ENCODE assay signal across 13 cellular contexts in the genomic region with DNA sequence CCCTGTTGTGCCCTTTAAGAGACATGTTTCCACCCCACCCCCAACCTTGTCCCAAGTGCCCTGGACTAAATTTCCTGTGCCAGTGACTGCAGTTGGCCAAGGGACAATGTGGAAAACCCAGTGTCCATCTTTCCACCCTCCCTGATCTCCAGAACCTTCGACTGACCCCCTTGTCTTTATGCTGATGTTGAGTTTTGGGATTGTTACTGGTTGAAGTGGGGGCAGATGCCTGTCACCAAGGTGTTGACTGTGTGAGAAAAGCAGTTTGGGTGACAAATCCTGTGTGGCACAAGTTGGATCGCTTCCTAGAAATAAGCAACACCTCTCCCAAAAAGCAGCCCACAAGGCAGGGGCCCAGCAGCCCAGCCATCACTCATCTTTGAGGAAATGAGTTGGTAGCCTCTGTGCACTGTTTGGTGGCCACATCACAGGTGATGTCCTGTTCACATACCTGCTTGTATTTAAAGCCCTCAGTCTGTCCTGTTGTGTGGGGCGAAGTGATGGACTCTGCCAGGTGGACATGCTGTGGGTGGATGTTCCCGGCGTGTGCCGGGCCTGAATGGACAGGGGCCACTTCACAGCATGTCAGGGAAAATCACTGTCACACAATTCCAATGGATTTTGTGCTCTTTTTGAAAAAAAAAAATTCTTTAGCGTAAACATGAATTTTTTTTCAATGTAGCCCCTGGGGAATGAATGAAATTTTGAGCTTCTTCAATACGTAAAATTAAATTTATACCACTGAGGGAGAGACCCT. TPM values are rescaled to one million over a fixed set of nuclear protein-coding genes. Genes with fewer than 3 reads are reported as not detected.
DNase-seq lines count a peak whose midpoint lies in the region; ATAC-seq and TF ChIP-seq lines count a peak whose summit lies in the region.
"Had no signal": no experiment of that assay in that cellular context is flagged by ENCODE, and none has a peak within 500 bp of the region (broad histone marks: within the 10 kb centered on the region; RNA-seq: fewer than 3 reads in every experiment).

No MANE protein-coding gene starts in this region.

- no peak for ATAC-seq in activated CD8-positive, alpha-beta memory T cell treated with anti-CD3 and anti-CD28 coated beads, Interleukin-2, amount 10 ng/mL, durations not matched to agents 7 days and 5 days
- ATAC-seq in GM23338 (no peak), GM21717 (IDR thresholded peaks at IDR 0.05; ENCODE audit: unreplicated experiment) (no peak)
- ATAC-seq in activated naive CD8-positive, alpha-beta T cell treated with anti-CD3 and anti-CD28 coated beads, Interleukin-2, amount 10 ng/mL, durations not matched to agents 7 days and 5 days (ENCODE audit: low read depth) = no peak

- H3K27ac Mint-ChIP-seq in activated CD8-positive, alpha-beta memory T cell treated with anti-CD3 and anti-CD28 coated beads, Interleukin-2, amount 10 ng/mL, durations not matched to agents 7 days and 5 days = peak overlapping the region; percentile 71
- no peak overlapping the region for H3K27ac Mint-ChIP-seq in GM23338
- peak overlapping the region; percentile 17 for H3K27ac Mint-ChIP-seq in activated naive CD8-positive, alpha-beta T cell treated with anti-CD3 and anti-CD28 coated beads, Interleukin-2, amount 10 ng/mL, durations not matched to agents 7 days and 5 days

- H3K4me3 ChIP-seq in GM23338 (no peak overlapping the region), osteoblast (ENCODE audit: insufficient read depth, low read length) (no peak overlapping the region)
- H3K4me3 ChIP-seq: SJSA1, suprapubic skin had no signal

- peak overlapping the region; percentile 89; the same call in 1 of the 2 replicates for H3K27ac ChIP-seq in GM23338 (ENCODE audit: low read depth)
- H3K27ac ChIP-seq in osteoblast (ENCODE audit: low read depth, low read length) = peak overlapping the region; percentile 87
- H3K27ac ChIP-seq: SJSA1, suprapubic skin had no signal

- no peaks in the 10 kb centered on the region for H3K9me3 Mint-ChIP-seq in activated CD8-positive, alpha-beta memory T cell treated with anti-CD3 and anti-CD28 coated beads, Interleukin-2, amount 10 ng/mL, durations not matched to agents 7 days and 5 days (ENCODE audit: low read depth)
- H3K9me3 Mint-ChIP-seq in GM23338 = peaks cover 3% of the 10 kb centered on the region; the same call in 2 of the 3 replicates
- H3K9me3 Mint-ChIP-seq in activated naive CD8-positive, alpha-beta T cell treated with anti-CD3 and anti-CD28 coated beads, Interleukin-2, amount 10 ng/mL, durations not matched to agents 7 days and 5 days = no peaks in the 10 kb centered on the region

- no peak overlapping the region for H3K4me3 Mint-ChIP-seq in activated CD8-positive, alpha-beta memory T cell treated with anti-CD3 and anti-CD28 coated beads, Interleukin-2, amount 10 ng/mL, durations not matched to agents 7 days and 5 days
- H3K4me3 Mint-ChIP-seq in GM23338 = no peak overlapping the region
- H3K4me3 Mint-ChIP-seq in activated naive CD8-positive, alpha-beta T cell treated with anti-CD3 and anti-CD28 coated beads, Interleukin-2, amount 10 ng/mL, durations not matched to agents 7 days and 5 days = no peak overlapping the region

- TF ChIP-seq CTCF in GM23338 (conservative IDR thresholded peaks at IDR 0.05; ENCODE audit: low read depth in 2 of 2) (no peak), osteoblast (IDR thresholded peaks at IDR 0.05; ENCODE audit: extremely low read depth, low read depth, low read length) (no peak)

- H3K79me2 ChIP-seq in GM23338 (replicated peaks; ENCODE audit: insufficient read depth) (no peaks in the 10 kb centered on the region), osteoblast (ENCODE audit: insufficient read depth, low read length) (no peaks in the 10 kb centered on the region)

- CTCF ChIA-PET in activated CD8-positive, alpha-beta memory T cell treated with anti-CD3 and anti-CD28 coated beads, Interleukin-2, amount 10 ng/mL, durations not matched to agents 7 days and 5 days (lab: Charles Lee) = interaction anchor here (1.3 to 1.8 kb wide), 3 partner anchors 11 to 53 kb away, joined by 3 to 5 read pairs (median 5); no protein-coding TSS in a partner anchor

- H3K27me3 Mint-ChIP-seq in activated CD8-positive, alpha-beta memory T cell treated with anti-CD3 and anti-CD28 coated beads, Interleukin-2, amount 10 ng/mL, durations not matched to agents 7 days and 5 days = no peaks in the 10 kb centered on the region
- H3K27me3 Mint-ChIP-seq in GM23338 (ENCODE audit: insufficient read depth, low read depth, poor library complexity) = peaks cover 6% of the 10 kb centered on the region
- H3K27me3 Mint-ChIP-seq in activated naive CD8-positive, alpha-beta T cell treated with anti-CD3 and anti-CD28 coated beads, Interleukin-2, amount 10 ng/mL, durations not matched to agents 7 days and 5 days = no peaks in the 10 kb centered on the region

- H3K4me1 ChIP-seq in GM23338 (ENCODE audit: insufficient read depth) (no peaks in the 10 kb centered on the region), osteoblast (ENCODE audit: insufficient read depth, low read length) (peaks cover 25% of the 10 kb centered on the region)
- H3K4me1 ChIP-seq: SJSA1, suprapubic skin had no signal

- peaks cover 34% of the 10 kb centered on the region for H3K4me1 Mint-ChIP-seq in activated CD8-positive, alpha-beta memory T cell treated with anti-CD3 and anti-CD28 coated beads, Interleukin-2, amount 10 ng/mL, durations not matched to agents 7 days and 5 days
- peaks cover 6% of the 10 kb centered on the region; the same call in 2 of the 3 replicates for H3K4me1 Mint-ChIP-seq in GM23338
- peaks cover 27% of the 10 kb centered on the region for H3K4me1 Mint-ChIP-seq in activated naive CD8-positive, alpha-beta T cell treated with anti-CD3 and anti-CD28 coated beads, Interleukin-2, amount 10 ng/mL, durations not matched to agents 7 days and 5 days

- H3K9me3 ChIP-seq in osteoblast (ENCODE audit: low read depth, low read length) = no peaks in the 10 kb centered on the region
- H3K9me3 ChIP-seq: SJSA1, suprapubic skin had no signal

- H3K27me3 ChIP-seq in GM23338 (ENCODE audit: insufficient read depth) (no peaks in the 10 kb centered on the region), osteoblast (ENCODE audit: insufficient read depth, low read length) (no peaks in the 10 kb centered on the region)
- H3K27me3 ChIP-seq: SJSA1, suprapubic skin had no signal

- POLR2A ChIA-PET in activated naive CD8-positive, alpha-beta T cell treated with anti-CD3 and anti-CD28 coated beads, Interleukin-2, amount 10 ng/mL, durations not matched to agents 7 days and 5 days (lab: Charles Lee) = interaction anchor here (0.9 kb wide), 1 partner anchor 103 kb away, joined by 4 read pairs; no protein-coding TSS in a partner anchor

- H2AFZ ChIP-seq in GM23338 (no peak overlapping the region), osteoblast (ENCODE audit: low read length) (no peak overlapping the region)

- H3K9me2 ChIP-seq in GM23338 (ENCODE audit: insufficient read depth) = no peaks in the 10 kb centered on the region

- H3F3A ChIP-seq in GM23338 (replicated peaks; ENCODE audit: low read depth) = peaks cover 5% of the 10 kb centered on the region; the same call in 1 of the 2 replicates

- H4K20me1 ChIP-seq in GM23338 (replicated peaks; ENCODE audit: insufficient read depth) (no peaks in the 10 kb centered on the region; the same call in 1 of the 2 replicates), osteoblast (ENCODE audit: insufficient read depth, low read length) (no peaks in the 10 kb centered on the region)

- no peak for DNase-seq in activated CD8-positive, alpha-beta memory T cell treated with anti-CD3 and anti-CD28 coated beads, Interleukin-2, amount 10 ng/mL, durations not matched to agents 7 days and 5 days
- no peak for DNase-seq in activated CD8-positive, alpha-beta memory T cell treated with anti-CD3 and anti-CD28 coated beads, Interleukin-2, amount 50 U/mL, for 48 hours
- no peak for DNase-seq in GM23338 (ENCODE audit: low spot score)
- DNase-seq in activated naive CD8-positive, alpha-beta T cell treated with anti-CD3 and anti-CD28 coated beads, Interleukin-2, amount 10 ng/mL, durations not matched to agents 7 days and 5 days = no peak
- peak; percentile 85 for DNase-seq in osteoblast (ENCODE audit: insufficient read length, low spot score, missing footprints)
- no peak for DNase-seq in NCI-H69 (lab: John Stamatoyannopoulos, UW)
- no peak for DNase-seq in COR-L47 (lab: John Stamatoyannopoulos, UW)
- DNase-seq: amniotic stem cell, GDM1, NCI-H1105 had no signal

- H3K4me2 ChIP-seq in GM23338 = no peak overlapping the region
- H3K4me2 ChIP-seq in osteoblast (ENCODE audit: insufficient read depth, low read length) = no peak overlapping the region

- H3K36me3 Mint-ChIP-seq in activated CD8-positive, alpha-beta memory T cell treated with anti-CD3 and anti-CD28 coated beads, Interleukin-2, amount 10 ng/mL, durations not matched to agents 7 days and 5 days = peaks cover 21% of the 10 kb centered on the region
- peaks cover 52% of the 10 kb centered on the region for H3K36me3 Mint-ChIP-seq in GM23338 (ENCODE audit: low read depth)
- peaks cover 29% of the 10 kb centered on the region for H3K36me3 Mint-ChIP-seq in activated naive CD8-positive, alpha-beta T cell treated with anti-CD3 and anti-CD28 coated beads, Interleukin-2, amount 10 ng/mL, durations not matched to agents 7 days and 5 days

- H3K36me3 ChIP-seq in GM23338 (ENCODE audit: insufficient read depth) (peaks cover under 1% of the 10 kb centered on the region), osteoblast (ENCODE audit: insufficient read depth, low read length) (peaks cover 26% of the 10 kb centered on the region)

RNA-seq across cellular contexts. Expression of a gene that starts 6.6 kb away (rescaled TPM):
- 10 to 100 TPM; 41.4 to 59.3 TPM for total RNA-seq in activated CD8-positive, alpha-beta memory T cell treated with anti-CD3 and anti-CD28 coated beads, Interleukin-2, amount 10 ng/mL, durations not matched to agents 7 days and 5 days
- 99.7 and 117 TPM in 2 replicates for total RNA-seq in GM23338 (2014; rRNA removed; shearing (Covaris generic))
- polyA plus RNA-seq in GM23338 (2016; fragmentation: Nextera tagmentation; extraction: Ambion mirVana) = 81.5 and 86.5 TPM in 2 replicates
- 10 to 100 TPM; 34.3 to 36.2 TPM for total RNA-seq in activated naive CD8-positive, alpha-beta T cell treated with anti-CD3 and anti-CD28 coated beads, Interleukin-2, amount 10 ng/mL, durations not matched to agents 7 days and 5 days
- total RNA-seq in osteoblast = 24.2 and 26.4 TPM in 2 replicates

RNA-seq across cellular contexts. Expression of a gene that starts 32.5 kb away (rescaled TPM):
- 10 to 100 TPM; 57.7 to 67.5 TPM for total RNA-seq in activated CD8-positive, alpha-beta memory T cell treated with anti-CD3 and anti-CD28 coated beads, Interleukin-2, amount 10 ng/mL, durations not matched to agents 7 days and 5 days
- total RNA-seq in GM23338 (2014; rRNA removed; shearing (Covaris generic)) = 36.0 and 40.4 TPM in 2 replicates
- polyA plus RNA-seq in GM23338 (2016; fragmentation: Nextera tagmentation; extraction: Ambion mirVana) = 15.1 and 15.4 TPM in 2 replicates
- 10 to 100 TPM; 51.4 TPM for total RNA-seq in activated naive CD8-positive, alpha-beta T cell treated with anti-CD3 and anti-CD28 coated beads, Interleukin-2, amount 10 ng/mL, durations not matched to agents 7 days and 5 days
- 46.0 and 51.0 TPM in 2 replicates for total RNA-seq in osteoblast

RNA-seq across cellular contexts. Expression of a gene that starts 50.4 kb away (rescaled TPM):
- total RNA-seq in activated CD8-positive, alpha-beta memory T cell treated with anti-CD3 and anti-CD28 coated beads, Interleukin-2, amount 10 ng/mL, durations not matched to agents 7 days and 5 days = 10 to 100 TPM in 1 of 2 experiments, 1 to 10 TPM in 1; 3.8 to 14.8 TPM
- total RNA-seq in GM23338 (2014; rRNA removed; shearing (Covaris generic)) = 26.1 and 28.2 TPM in 2 replicates
- polyA plus RNA-seq in GM23338 (2016; fragmentation: Nextera tagmentation; extraction: Ambion mirVana) = 11.7 and 11.8 TPM in 2 replicates
- total RNA-seq in activated naive CD8-positive, alpha-beta T cell treated with anti-CD3 and anti-CD28 coated beads, Interleukin-2, amount 10 ng/mL, durations not matched to agents 7 days and 5 days = under 1 TPM; 0.17 to 0.22 TPM
- under 0.01 and 0.29 TPM in 2 replicates for total RNA-seq in osteoblast
- total RNA-seq: SJSA1 had no signal
